ENCODE assay signal across 23 cellular contexts in genomic region chr3:24763421-24763820, GRCh38.
DNase-seq lines count a peak whose midpoint lies in the region; TF ChIP-seq lines count a peak whose summit lies in the region.
"Had no signal": no experiment of that assay in that cellular context is flagged by ENCODE, and none has a peak within 500 bp of the region (broad histone marks: within the 10 kb centered on the region; RNA-seq: fewer than 3 reads in every experiment).

No MANE protein-coding gene starts in this region.

- no peak overlapping the region for H3K4me3 ChIP-seq in choroid plexus epithelial cell (ENCODE audit: low read depth, low read length)
- H3K4me3 ChIP-seq: gastroesophageal sphincter, K562, tibial nerve had no signal

- TF ChIP-seq CTCF in choroid plexus epithelial cell (conservative IDR thresholded peaks at IDR 0.05; ENCODE audit: low read depth, low read length), result no peak
- TF ChIP-seq CTCF in GM20000 (IDR thresholded peaks at IDR 0.05; ENCODE audit: extremely low read depth, missing control alignments), result no peak

- peak; percentile 3 for DNase-seq in EH (ENCODE audit: low read depth)
- DNase-seq in NCI-H460 (ENCODE audit: extremely low read depth, low read depth), result peak; percentile 5
- peak; percentile 48 for DNase-seq in choroid plexus epithelial cell (ENCODE audit: low read depth)
- peak; percentile 2 for DNase-seq in myocyte (ENCODE audit: low read depth)
- no peak for DNase-seq in iPS-NIHi7 (ENCODE audit: extremely low spot score)
- no peak for DNase-seq in NCI-H1105 (lab: John Stamatoyannopoulos, UW)
- no peak for DNase-seq in GM20000 (ENCODE audit: low spot score)
- no peak for DNase-seq in AML-193 (lab: John Stamatoyannopoulos, UW)
- DNase-seq: activated CD8-positive, alpha-beta T cell treated with anti-CD3 and anti-CD28 coated beads for 36 hours; activated gamma-delta T cell; C1 segment of cervical spinal cord; Calu3; effector CD4-positive, alpha-beta T cell; H9; kidney; mammary epithelial cell; NCI-H2171 treated with DMSO at 0.1 percent for 48 hours; occipital lobe; stimulated activated naive CD8-positive, alpha-beta T cell treated with anti-CD3 and anti-CD28 coated beads, Interleukin-15, amount 100 ng/mL, for 72 hours; T1000 had no signal

Comparison
In these comparisons a context has a peak if more than half of its experiments do, and no peak if none do; other contexts are left out.
1. DNase-seq: peak in EH (single experiment), NCI-H460 (single experiment), choroid plexus epithelial cell (single experiment) and myocyte (single experiment); none in iPS-NIHi7 (single experiment), NCI-H1105 (single experiment), GM20000 (single experiment) and AML-193 (0 of 2).